8 cellular contexts compared by ENCODE assay signal in genomic region chrX:46408553-46409407, GRCh38.
DNase-seq lines count a peak whose midpoint lies in the region; ATAC-seq, FAIRE-seq and TF ChIP-seq lines count a peak whose summit lies in the region.

No MANE protein-coding gene starts in this region.

- TF ChIP-seq CTCF in HepG2 (CRISPR knock-in tag; IDR thresholded peaks at IDR 0.05) = peak; percentile 75

- BruUV-seq in HepG2 (replicated peaks; lab: Mats Ljungman, UMichigan) = no TSS peak

- ATAC-seq in HepG2 (no peak), HG03432 (IDR thresholded peaks at IDR 0.05; ENCODE audit: unreplicated experiment) (no peak)

- POLR2A ChIA-PET in HepG2 (lab: Yijun Ruan, JAX) = no interaction called here

- no peak for TF ChIP-seq EP300 in HepG2 (IDR thresholded peaks at IDR 0.05; ENCODE audit: low read depth in 2 of 2, low read length in 2 of 2)
- TF ChIP-seq EP300 in HepG2 (CRISPR knock-in tag; IDR thresholded peaks at IDR 0.05; ENCODE audit: borderline replicate concordance) = no peak

- H4K20me1 ChIP-seq in HepG2 (ENCODE audit: insufficient read depth, low read length) = no peaks in the 10 kb centered on the region

- peak; percentile 0 for DNase-seq in NK-92 treated with Interleukin-12 subunit alpha and Interleukin-12 subunit beta, amount 100 ng/mL, for 24 hours (lab: John Stamatoyannopoulos, UW)
- DNase-seq in NK-92 (lab: John Stamatoyannopoulos, UW; ENCODE audit: unreplicated experiment) = no peak
- peak; percentile 22 to 85 (median 51) for DNase-seq in NCI-H1417 (lab: John Stamatoyannopoulos, UW)
- DNase-seq in activated CD4-positive, CD25-positive, alpha-beta regulatory T cell treated with anti-CD3 and anti-CD28 coated beads, Interleukin-2, amount 50 U/mL, for 16 hours (ENCODE audit: low read depth, low spot score) = peak; percentile 22
- DNase-seq in cerebellar cortex (ENCODE audit: low spot score) = peak; percentile 62
- peak; percentile 18 for DNase-seq in HepG2 (ENCODE audit: low spot score)
- DNase-seq in stimulated activated CD4-positive, alpha-beta T cell treated with anti-CD3 and anti-CD28 coated beads, TNF-alpha, amount 100 ng/mL, for 24 hours (ENCODE audit: low read depth in 3 of 3) = peak; percentile 31 to 66 (median 31)

- H2AFZ ChIP-seq in HepG2 (ENCODE audit: low read length) = no peak overlapping the region

- peak; percentile 63 for FAIRE-seq in HepG2 (lab: Jason Lieb, UNC)

- TF ChIP-seq RAD21 in HepG2 (CRISPR knock-in tag; IDR thresholded peaks at IDR 0.05) = peak; percentile 68; the same call in 1 of the 2 replicates

- no peak for TF ChIP-seq POLR2A in HepG2 (IDR thresholded peaks at IDR 0.05; ENCODE audit: insufficient read depth in 1 of 2, low read depth in 2 of 2, low read length in 2 of 2)

- intact Hi-C loops in HepG2 (cut with micrococcal nuclease; ENCODE audit: unreplicated experiment) = loop anchor here (5.0 to 10.0 kb wide), 2 partner anchors 894 to 1086 kb away; no protein-coding TSS in a partner anchor

- H3K9me3 ChIP-seq in HepG2 (ENCODE audit: low read length) = no peaks in the 10 kb centered on the region

- WGBS in HepG2 (ENCODE audit: low lambda C conversion rate) = 1% methylated on average over 9 of the region's 9 CpGs

- H3K27me3 ChIP-seq in HepG2 (ENCODE audit: control insufficient read depth in 1 of 2, insufficient read depth in 2 of 2, low read length in 2 of 2) = no peaks in the 10 kb centered on the region; a peak in 1 of 5 replicates

- no peaks in the 10 kb centered on the region for H3K36me3 ChIP-seq in HepG2 (replicated peaks in 1 of 2; ENCODE audit: control insufficient read depth in 1 of 2, insufficient read depth in 2 of 2, low read length in 2 of 2)

- no peaks in the 10 kb centered on the region for H3K79me2 ChIP-seq in HepG2 (ENCODE audit: insufficient read depth, low read length)

- CTCF ChIA-PET in HepG2 (lab: Yijun Ruan, JAX; ENCODE audit: low intra/inter-chr PET ratio, low total read pairs) = interaction anchor here (0.9 to 1.5 kb wide), 2 partner anchors 22 to 28 kb away, joined by 3 to 6 read pairs; no protein-coding TSS in a partner anchor

- no peaks in the 10 kb centered on the region for H3K4me1 ChIP-seq in HepG2 (ENCODE audit: insufficient read depth, low read length)

- in situ Hi-C loops in HepG2 (cut with HindIII; ENCODE audit: extremely low pct_ligation_motif_present, low pct_unique_long_range_greater_than_20kb) = no loop called here

- no peak overlapping the region for H3K27ac ChIP-seq in HepG2 (ENCODE audit: extremely low read length, insufficient read depth, low read length)

- H3K9ac ChIP-seq in HepG2 (ENCODE audit: insufficient read depth, low read depth, low read length) = no peak overlapping the region

- H3K4me2 ChIP-seq in HepG2 (ENCODE audit: low read depth, low read length) = 0 out of 2 replicates have a peak overlapping the region, but pooled peaks have one; percentile 3

- H3K4me3 ChIP-seq in HepG2 (replicated peaks in 1 of 3; ENCODE audit: insufficient read depth in 1 of 3, low read depth in 2 of 3, low read length in 3 of 3) = no peak overlapping the region

TF ChIP-seq in HepG2, 621 proteins besides CTCF, POLR2A, EP300 and RAD21:
- TF ChIP-seq KDM5B (CRISPR knock-in tag; IDR thresholded peaks at IDR 0.05; ENCODE audit: borderline replicate concordance) (no peak), ZMAT3 (CRISPR knock-in tag; conservative IDR thresholded peaks at IDR 0.05) (no peak), SMC3 (IDR thresholded peaks at IDR 0.05; ENCODE audit: low read length) (peak; percentile 68), SRF (IDR thresholded peaks at IDR 0.05; ENCODE audit: low read depth, low read length) (no peak), IRF2 (CRISPR knock-in tag; IDR thresholded peaks at IDR 0.05) (no peak), FOXP4 (CRISPR knock-in tag; IDR thresholded peaks at IDR 0.05) (no peak), STAG1 (CRISPR knock-in tag; IDR thresholded peaks at IDR 0.05) (peak; percentile 88), ZNF710 (CRISPR knock-in tag; IDR thresholded peaks at IDR 0.05; ENCODE audit: borderline replicate concordance) (no peak)
